ENCODE assay signal across 1 cellular context in the genomic region with DNA sequence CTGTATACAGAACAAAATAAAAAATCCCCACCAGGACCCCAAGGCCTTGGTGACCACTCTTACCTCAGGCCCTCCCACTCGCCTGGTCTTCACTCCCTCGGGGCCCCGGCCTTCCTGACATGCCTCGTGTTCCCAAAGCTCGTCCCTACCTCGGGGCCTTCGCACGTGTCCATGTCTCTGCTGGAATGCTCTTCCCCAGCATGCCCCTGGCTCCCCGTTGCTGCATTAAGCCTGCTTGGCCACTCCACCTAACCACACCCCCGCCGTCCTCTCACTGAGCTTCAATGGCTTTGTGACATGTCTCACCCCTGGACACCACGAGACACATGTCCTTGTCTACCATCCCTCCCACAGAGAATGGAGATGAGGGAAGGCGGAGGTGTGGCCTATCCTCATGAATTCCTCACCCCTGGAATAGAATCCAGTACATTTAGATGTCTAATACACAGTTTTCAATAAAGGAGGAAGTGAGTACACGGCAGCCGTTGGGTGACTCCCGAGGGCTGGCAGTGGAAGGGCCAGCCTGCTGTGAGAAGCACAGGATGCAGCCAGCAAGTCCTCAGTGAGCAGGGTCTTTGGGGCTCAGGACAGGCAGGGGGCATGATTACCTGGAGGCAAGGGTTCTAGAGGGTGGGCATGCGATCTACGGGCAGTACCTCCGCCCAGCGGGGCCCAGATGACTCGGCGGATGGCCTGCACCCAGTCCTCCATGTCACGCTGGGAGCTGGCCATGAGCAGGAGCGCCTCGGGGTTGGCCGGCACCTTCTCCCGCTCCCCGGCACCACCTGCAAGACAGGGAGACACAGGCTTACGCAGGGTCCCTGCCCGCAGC.
TF ChIP-seq lines count a peak whose summit lies in the region.

No MANE protein-coding gene starts in this region.

TF ChIP-seq in K562, 482 proteins besides CTCF, POLR2A, EP300 and RAD21 (continued from another document and continues in another):
- TF ChIP-seq ZNF407 (IDR thresholded peaks at IDR 0.05; ENCODE audit: low read depth) (no peak), ATF2 (CRISPR knock-in tag; IDR thresholded peaks at IDR 0.05) (no peak), CTBP1 (IDR thresholded peaks at IDR 0.05; ENCODE audit: borderline replicate concordance) (0 out of 2 replicates have a peak, but pooled peaks have one; percentile 5), WHSC1 (IDR thresholded peaks at IDR 0.05; ENCODE audit: low read length) (peak; percentile 25), ZNF311 (CRISPR knock-in tag; IDR thresholded peaks at IDR 0.05) (peak; percentile 50; the same call in 1 of the 2 replicates), THRAP3 (IDR thresholded peaks at IDR 0.05; ENCODE audit: borderline replicate concordance) (no peak), POLR2H (tag; IDR thresholded peaks at IDR 0.05; ENCODE audit: low read depth) (no peak), SMARCC2 (IDR thresholded peaks at IDR 0.05; ENCODE audit: low read depth) (no peak), ZBTB11 (CRISPR knock-in tag; IDR thresholded peaks at IDR 0.05) (0 out of 6 replicates have a peak, but pooled peaks of 1 of the 3 experiments have one; percentile 6), ELF4 (CRISPR knock-in tag; IDR thresholded peaks at IDR 0.05) (0 out of 2 replicates have a peak, but pooled peaks have one; percentile 48), L3MBTL2 (IDR thresholded peaks at IDR 0.05) (peak; percentile 24; the same call in 1 of the 2 replicates), USF1 (CRISPR knock-in tag; IDR thresholded peaks at IDR 0.05) (no peak), ZHX1 (conservative IDR thresholded peaks at IDR 0.05; ENCODE audit: low read length) (no peak), SPI1 (IDR thresholded peaks at IDR 0.05; ENCODE audit: borderline replicate concordance, low read depth, low read length) (peak; percentile 68; the same call in 1 of the 2 replicates)
- TF ChIP-seq, protein P1, sequence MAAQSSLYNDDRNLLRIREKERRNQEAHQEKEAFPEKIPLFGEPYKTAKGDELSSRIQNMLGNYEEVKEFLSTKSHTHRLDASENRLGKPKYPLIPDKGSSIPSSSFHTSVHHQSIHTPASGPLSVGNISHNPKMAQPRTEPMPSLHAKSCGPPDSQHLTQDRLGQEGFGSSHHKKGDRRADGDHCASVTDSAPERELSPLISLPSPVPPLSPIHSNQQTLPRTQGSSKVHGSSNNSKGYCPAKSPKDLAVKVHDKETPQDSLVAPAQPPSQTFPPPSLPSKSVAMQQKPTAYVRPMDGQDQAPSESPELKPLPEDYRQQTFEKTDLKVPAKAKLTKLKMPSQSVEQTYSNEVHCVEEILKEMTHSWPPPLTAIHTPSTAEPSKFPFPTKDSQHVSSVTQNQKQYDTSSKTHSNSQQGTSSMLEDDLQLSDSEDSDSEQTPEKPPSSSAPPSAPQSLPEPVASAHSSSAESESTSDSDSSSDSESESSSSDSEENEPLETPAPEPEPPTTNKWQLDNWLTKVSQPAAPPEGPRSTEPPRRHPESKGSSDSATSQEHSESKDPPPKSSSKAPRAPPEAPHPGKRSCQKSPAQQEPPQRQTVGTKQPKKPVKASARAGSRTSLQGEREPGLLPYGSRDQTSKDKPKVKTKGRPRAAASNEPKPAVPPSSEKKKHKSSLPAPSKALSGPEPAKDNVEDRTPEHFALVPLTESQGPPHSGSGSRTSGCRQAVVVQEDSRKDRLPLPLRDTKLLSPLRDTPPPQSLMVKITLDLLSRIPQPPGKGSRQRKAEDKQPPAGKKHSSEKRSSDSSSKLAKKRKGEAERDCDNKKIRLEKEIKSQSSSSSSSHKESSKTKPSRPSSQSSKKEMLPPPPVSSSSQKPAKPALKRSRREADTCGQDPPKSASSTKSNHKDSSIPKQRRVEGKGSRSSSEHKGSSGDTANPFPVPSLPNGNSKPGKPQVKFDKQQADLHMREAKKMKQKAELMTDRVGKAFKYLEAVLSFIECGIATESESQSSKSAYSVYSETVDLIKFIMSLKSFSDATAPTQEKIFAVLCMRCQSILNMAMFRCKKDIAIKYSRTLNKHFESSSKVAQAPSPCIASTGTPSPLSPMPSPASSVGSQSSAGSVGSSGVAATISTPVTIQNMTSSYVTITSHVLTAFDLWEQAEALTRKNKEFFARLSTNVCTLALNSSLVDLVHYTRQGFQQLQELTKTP (IDR thresholded peaks at IDR 0.05; ENCODE audit: low read depth in 1 of 2, partially characterized antibody in 2 of 2): no peak
- TF ChIP-seq, protein P2, sequence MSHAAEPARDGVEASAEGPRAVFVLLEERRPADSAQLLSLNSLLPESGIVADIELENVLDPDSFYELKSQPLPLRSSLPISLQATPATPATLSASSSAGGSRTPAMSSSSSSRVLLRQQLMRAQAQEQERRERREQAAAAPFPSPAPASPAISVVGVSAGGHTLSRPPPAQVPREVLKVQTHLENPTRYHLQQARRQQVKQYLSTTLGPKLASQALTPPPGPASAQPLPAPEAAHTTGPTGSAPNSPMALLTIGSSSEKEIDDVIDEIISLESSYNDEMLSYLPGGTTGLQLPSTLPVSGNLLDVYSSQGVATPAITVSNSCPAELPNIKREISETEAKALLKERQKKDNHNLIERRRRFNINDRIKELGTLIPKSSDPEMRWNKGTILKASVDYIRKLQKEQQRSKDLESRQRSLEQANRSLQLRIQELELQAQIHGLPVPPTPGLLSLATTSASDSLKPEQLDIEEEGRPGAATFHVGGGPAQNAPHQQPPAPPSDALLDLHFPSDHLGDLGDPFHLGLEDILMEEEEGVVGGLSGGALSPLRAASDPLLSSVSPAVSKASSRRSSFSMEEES (CRISPR knock-in tag; IDR thresholded peaks at IDR 0.05): no peak
